Comparison of ENCODE assay signal across 10 cellular contexts in the genomic region with DNA sequence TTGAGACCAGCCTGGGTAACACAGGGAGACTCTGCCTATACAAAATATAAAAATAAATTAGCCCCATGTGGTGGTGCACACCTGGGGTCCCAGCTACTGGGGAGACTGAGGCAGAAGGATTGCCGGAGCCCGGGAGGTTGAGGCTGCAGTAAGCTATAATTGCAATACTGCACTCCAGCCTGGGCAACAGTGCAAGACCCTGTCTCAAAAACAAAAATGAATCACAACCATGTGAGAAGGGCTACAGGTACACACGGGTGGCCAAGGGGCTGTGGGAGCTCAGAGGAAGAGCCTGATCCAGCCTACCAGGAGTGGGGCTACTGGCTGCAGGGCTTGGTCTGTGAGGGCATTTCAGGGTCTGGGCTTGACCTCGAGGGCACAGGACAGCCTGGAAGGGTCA. TPM values are rescaled to one million over a fixed set of nuclear protein-coding genes. Genes with fewer than 3 reads are reported as not detected.
DNase-seq lines count a peak whose midpoint lies in the region; ATAC-seq and TF ChIP-seq lines count a peak whose summit lies in the region.
"Had no signal": no experiment of that assay in that cellular context is flagged by ENCODE, and none has a peak within 500 bp of the region (broad histone marks: within the 10 kb centered on the region; RNA-seq: fewer than 3 reads in every experiment).

No MANE protein-coding gene starts in this region.

- TF ChIP-seq CTCF in left ventricle myocardium inferior (IDR thresholded peaks at IDR 0.05; ENCODE audit: borderline replicate concordance), result no peak
- TF ChIP-seq CTCF in ascending aorta (IDR thresholded peaks at IDR 0.05), result no peak
- TF ChIP-seq CTCF in upper lobe of right lung (IDR thresholded peaks at IDR 0.05), result no peak

- H3K36me3 Mint-ChIP-seq in naive thymus-derived CD4-positive, alpha-beta T cell, result peaks cover 0 to 29% (median 0%) of the 10 kb centered on the region in 5 donors

- peaks cover 50 to 86% (median 63%) of the 10 kb centered on the region in 7 donors for H3K4me1 Mint-ChIP-seq in naive thymus-derived CD4-positive, alpha-beta T cell

- CTCF ChIA-PET in naive thymus-derived CD4-positive, alpha-beta T cell (lab: Charles Lee), result interaction anchor here (0.6 to 1.1 kb wide), 2 partner anchors 12 to 100 kb away, joined by 3 to 5 read pairs; no protein-coding TSS in a partner anchor

- DNase-seq in left ventricle myocardium inferior (no peak), Right ventricle myocardium superior (no peak), ascending aorta (ENCODE audit: low spot score in 2 of 2) (no peak), upper lobe of right lung (no peak), dedifferentiated amniotic fluid mesenchymal stem cell (ENCODE audit: extremely low spot score) (no peak), GF-D8 (lab: John Stamatoyannopoulos, UW) (no peak)
- DNase-seq in naive thymus-derived CD4-positive, alpha-beta T cell, result no peak
- DNase-seq: NCI-H1417 treated with DMSO at 0.1 percent for 48 hours had no signal

- peak overlapping the region; percentile 54 to 82 (median 76) for H3K4me3 Mint-ChIP-seq in naive thymus-derived CD4-positive, alpha-beta T cell
- H3K4me3 Mint-ChIP-seq: GM23338 had no signal

- peak overlapping the region; percentile 84 for H3K27ac ChIP-seq in left ventricle myocardium inferior (replicated peaks)
- H3K27ac ChIP-seq in ascending aorta, result peak overlapping the region; percentile 80 to 81
- H3K27ac ChIP-seq in naive thymus-derived CD4-positive, alpha-beta T cell (ENCODE audit: low read depth, low read length), result no peak overlapping the region
- H3K27ac ChIP-seq in upper lobe of right lung, result peak overlapping the region; percentile 83

- H3K27me3 Mint-ChIP-seq in naive thymus-derived CD4-positive, alpha-beta T cell, result no peaks in the 10 kb centered on the region

- intact Hi-C loops in left ventricle myocardium inferior (cut with micrococcal nuclease), result no loop called here
- intact Hi-C loops in Right ventricle myocardium superior (cut with DNase I), result no loop called here
- intact Hi-C loops in ascending aorta (cut with DNase I), result no loop called here
- intact Hi-C loops in naive thymus-derived CD4-positive, alpha-beta T cell (cut with micrococcal nuclease), result no loop called here
- intact Hi-C loops in upper lobe of right lung (cut with DNase I), result no loop called here

- H3K4me1 ChIP-seq in left ventricle myocardium inferior, result peaks cover 84% of the 10 kb centered on the region
- H3K4me1 ChIP-seq in ascending aorta, result peaks cover 25 to 48% of the 10 kb centered on the region in 2 donors
- peaks cover 32 to 43% of the 10 kb centered on the region in 2 donors for H3K4me1 ChIP-seq in naive thymus-derived CD4-positive, alpha-beta T cell (ENCODE audit: control insufficient read depth in 2 of 2, insufficient read depth in 2 of 2, low read length in 2 of 2)
- H3K4me1 ChIP-seq in upper lobe of right lung, result peaks cover 92% of the 10 kb centered on the region

- ATAC-seq in Right ventricle myocardium superior (ENCODE audit: poor library complexity) (no peak), upper lobe of right lung (no peak), GM18909 (IDR thresholded peaks at IDR 0.05; ENCODE audit: poor library complexity, unreplicated experiment) (no peak)
- ATAC-seq in naive thymus-derived CD4-positive, alpha-beta T cell, result no peak

- H3K27me3 ChIP-seq in left ventricle myocardium inferior (ENCODE audit: low read depth), result no peaks in the 10 kb centered on the region
- no peaks in the 10 kb centered on the region for H3K27me3 ChIP-seq in ascending aorta
- no peaks in the 10 kb centered on the region for H3K27me3 ChIP-seq in naive thymus-derived CD4-positive, alpha-beta T cell (ENCODE audit: control insufficient read depth in 2 of 2, insufficient read depth in 2 of 2, low read length in 2 of 2)
- H3K27me3 ChIP-seq in upper lobe of right lung, result no peaks in the 10 kb centered on the region

- H3K36me3 ChIP-seq in left ventricle myocardium inferior (no peaks in the 10 kb centered on the region), ascending aorta (peaks cover 7 to 16% of the 10 kb centered on the region in 2 donors), upper lobe of right lung (peaks cover 12% of the 10 kb centered on the region)
- no peaks in the 10 kb centered on the region for H3K36me3 ChIP-seq in naive thymus-derived CD4-positive, alpha-beta T cell (ENCODE audit: control insufficient read depth in 2 of 3, insufficient read depth in 3 of 3, low read length in 3 of 3)

- H3K9me3 Mint-ChIP-seq in naive thymus-derived CD4-positive, alpha-beta T cell, result no peaks in the 10 kb centered on the region
- H3K9me3 Mint-ChIP-seq: GM23338 had no signal

- H3K9me3 ChIP-seq in left ventricle myocardium inferior (replicated peaks), result no peaks in the 10 kb centered on the region
- H3K9me3 ChIP-seq in ascending aorta, result no peaks in the 10 kb centered on the region
- no peaks in the 10 kb centered on the region for H3K9me3 ChIP-seq in naive thymus-derived CD4-positive, alpha-beta T cell (ENCODE audit: control insufficient read depth in 2 of 3, low read length in 3 of 3)
- no peaks in the 10 kb centered on the region for H3K9me3 ChIP-seq in upper lobe of right lung

- H3K27ac Mint-ChIP-seq in naive thymus-derived CD4-positive, alpha-beta T cell, result peak overlapping the region in 8 of 9 donors; percentile 54 to 92 (median 82)

- POLR2A ChIA-PET in naive thymus-derived CD4-positive, alpha-beta T cell (lab: Charles Lee), result interaction anchor here (0.7 to 1.8 kb wide), 2 partner anchors 21 to 89 kb away, joined by 3 read pairs; no protein-coding TSS in a partner anchor

- H3K4me3 ChIP-seq in left ventricle myocardium inferior (no peak overlapping the region), ascending aorta (no peak overlapping the region), upper lobe of right lung (no peak overlapping the region)
- peak overlapping the region; percentile 38 for H3K4me3 ChIP-seq in naive thymus-derived CD4-positive, alpha-beta T cell (ENCODE audit: low read length)
- H3K4me3 ChIP-seq: GM23338 had no signal

RNA-seq across cellular contexts. Expression of a gene that starts 55.2 kb away (rescaled TPM):
- 36.9 TPM for total RNA-seq in left ventricle myocardium inferior
- 50.9 TPM for total RNA-seq in Right ventricle myocardium superior
- 29.3 TPM for total RNA-seq in ascending aorta
- total RNA-seq in naive thymus-derived CD4-positive, alpha-beta T cell, result 10 to 100 TPM in 4 of 5 experiments, 1 to 10 TPM in 1; 6.7 to 17.8 (median 14.1) TPM
- 1 to 10 TPM; 3.0 to 3.3 TPM for polyA plus RNA-seq in naive thymus-derived CD4-positive, alpha-beta T cell
- total RNA-seq in upper lobe of right lung, result 92.1 TPM
